Comparison of ENCODE assay signal across 8 cellular contexts in the genomic region with DNA sequence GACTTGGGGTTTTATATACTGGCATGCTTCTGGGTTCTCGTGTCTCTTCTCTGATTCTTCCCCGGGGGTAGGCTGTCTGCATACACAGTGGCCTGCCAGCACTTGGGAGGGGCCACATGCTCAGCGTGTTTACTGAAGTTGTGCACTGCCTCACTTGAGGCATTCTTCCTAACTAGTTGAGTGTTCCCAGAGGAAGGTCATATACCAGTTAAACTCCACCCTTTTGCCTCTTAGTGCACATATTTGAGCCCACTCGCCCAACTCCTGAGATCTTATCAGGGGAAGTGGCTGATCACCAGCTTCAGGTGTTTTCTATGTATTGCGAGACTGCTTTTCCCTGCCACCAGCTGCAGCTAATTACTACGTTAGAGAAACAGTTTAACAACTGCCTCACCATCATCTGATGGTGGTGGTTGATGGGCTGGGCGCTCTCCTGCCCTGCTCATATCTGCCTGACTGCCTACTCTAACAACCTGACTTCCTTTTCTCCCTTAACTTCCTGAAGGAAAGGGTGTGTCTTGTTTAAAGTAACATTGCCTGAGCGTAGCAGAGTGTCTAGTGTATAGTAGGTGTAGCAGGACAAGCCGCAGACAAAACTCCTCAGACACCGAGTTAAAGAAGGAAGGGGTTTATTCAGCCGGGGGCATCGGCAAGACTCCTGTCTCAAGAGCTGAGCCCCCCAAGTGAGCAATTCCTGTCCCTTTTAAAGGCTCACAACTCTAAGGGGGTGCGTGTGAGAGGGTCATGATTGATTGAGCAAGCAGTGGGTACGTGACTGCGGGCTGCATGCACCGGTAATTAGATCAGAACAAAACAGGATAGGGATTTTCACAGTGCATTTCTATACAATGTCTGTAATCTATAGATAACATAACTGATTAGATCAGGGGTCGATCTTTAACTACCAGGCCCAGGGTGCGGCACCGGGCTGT.
A peak's percentile ranks its signal among the peaks of the same experiment; 100 is the strongest.
DNase-seq lines count a peak whose midpoint lies in the region; ATAC-seq and TF ChIP-seq lines count a peak whose summit lies in the region.

No MANE protein-coding gene starts in this region.

- peak; percentile 20 to 30 for ATAC-seq in activated CD4-positive, CD25-positive, alpha-beta regulatory T cell treated with anti-CD3 and anti-CD28 coated beads, Interleukin-2, amount 50 U/mL, for 24 hours
- ATAC-seq in GM18870 (IDR thresholded peaks at IDR 0.05; ENCODE audit: unreplicated experiment) (no peak), HG03378 (IDR thresholded peaks at IDR 0.05; ENCODE audit: unreplicated experiment) (no peak)

- no peak for TF ChIP-seq CTCF in dorsolateral prefrontal cortex (IDR thresholded peaks at IDR 0.05 in 54 of 56, conservative IDR thresholded peaks at IDR 0.05 in 2 of 56; ENCODE audit: low read depth in 1 of 56, partially characterized antibody in 56 of 56)

- no peaks in the 10 kb centered on the region for H3K4me1 ChIP-seq in SJCRH30

- H3K27me3 ChIP-seq in dorsolateral prefrontal cortex (peaks cover 0 to 16% (median 0%) of the 10 kb centered on the region in 45 donors), SJCRH30 (no peaks in the 10 kb centered on the region; the same call in 1 of the 2 replicates)

- peak; percentile 6 for DNase-seq in stimulated activated CD4-positive, alpha-beta T cell treated with anti-CD3 and anti-CD28 coated beads, Interleukin-4, amount 100 ng/mL, for 24 hours
- no peak for DNase-seq in stimulated activated CD4-positive, alpha-beta T cell treated with anti-CD3 and anti-CD28 coated beads, Interleukin-2, amount 100 ng/mL, for 48 hours
- DNase-seq in iris pigment epithelial cell (ENCODE audit: low read depth) (peak; percentile 28), dorsolateral prefrontal cortex (no peak), SJCRH30 (no peak)

- H3K9me3 ChIP-seq in SJCRH30 (replicated peaks), result no peaks in the 10 kb centered on the region

- H3K36me3 ChIP-seq in SJCRH30, result no peaks in the 10 kb centered on the region

- no peak overlapping the region for H3K27ac ChIP-seq in dorsolateral prefrontal cortex
- no peak overlapping the region for H3K27ac ChIP-seq in SJCRH30

- no peak overlapping the region for H3K4me3 ChIP-seq in dorsolateral prefrontal cortex
- no peak overlapping the region for H3K4me3 ChIP-seq in SJCRH30

- intact Hi-C loops in dorsolateral prefrontal cortex (cut with DNase I), result no loop called here

Comparison
In these comparisons a context has a peak if more than half of its experiments do, and no peak if none do; other contexts are left out.
1. DNase-seq: peak in stimulated activated CD4-positive, alpha-beta T cell treated with anti-CD3 and anti-CD28 coated beads, Interleukin-4, amount 100 ng/mL, for 24 hours (single experiment) and iris pigment epithelial cell (single experiment); none in stimulated activated CD4-positive, alpha-beta T cell treated with anti-CD3 and anti-CD28 coated beads, Interleukin-2, amount 100 ng/mL, for 48 hours (0 of 2), dorsolateral prefrontal cortex (0 of 10) and SJCRH30 (0 of 2).
2. ATAC-seq: peak in activated CD4-positive, CD25-positive, alpha-beta regulatory T cell treated with anti-CD3 and anti-CD28 coated beads, Interleukin-2, amount 50 U/mL, for 24 hours (2 of 2); none in GM18870 (single experiment) and HG03378 (single experiment).